Comparison of ENCODE assay signal across 32 cellular contexts in genomic region chr6:103456652-103457051, GRCh38.
DNase-seq lines count a peak whose midpoint lies in the region; ATAC-seq, FAIRE-seq and TF ChIP-seq lines count a peak whose summit lies in the region.
"Had no signal": no experiment of that assay in that cellular context is flagged by ENCODE, and none has a peak within 500 bp of the region (broad histone marks: within the 10 kb centered on the region; RNA-seq: fewer than 3 reads in every experiment).

No MANE protein-coding gene starts in this region.

- intact Hi-C loops in HepG2 (cut with micrococcal nuclease; ENCODE audit: unreplicated experiment) (no loop called here), right lobe of liver (cut with DNase I) (no loop called here), Right ventricle myocardium inferior (cut with DNase I) (no loop called here)

- H3K4me3 ChIP-seq in HepG2 (replicated peaks in 1 of 3; ENCODE audit: insufficient read depth in 1 of 3, low read depth in 2 of 3, low read length in 3 of 3) (no peak overlapping the region), right lobe of liver (no peak overlapping the region), HEK293 (ENCODE audit: low read depth, low read length) (no peak overlapping the region)
- H3K4me3 ChIP-seq: A549; BLaER1; BLaER1 treated with 17β-estradiol and CSF1 and Interleukin-3, amounts not matched to agents 10 nM and 100 nM had no signal

- TF ChIP-seq POLR2A in HepG2 (IDR thresholded peaks at IDR 0.05; ENCODE audit: insufficient read depth in 1 of 2, low read depth in 2 of 2, low read length in 2 of 2) (no peak), right lobe of liver (IDR thresholded peaks at IDR 0.05) (no peak)

- H3K79me2 ChIP-seq in HepG2 (ENCODE audit: insufficient read depth, low read length) = no peaks in the 10 kb centered on the region

- no TSS peak for BruUV-seq in HepG2 (replicated peaks; lab: Mats Ljungman, UMichigan)

- CTCF ChIA-PET in HepG2 (lab: Yijun Ruan, JAX; ENCODE audit: low intra/inter-chr PET ratio, low total read pairs) = no interaction called here
- CTCF ChIA-PET in HEK293 (lab: Yijun Ruan, JAX) = no interaction called here

- H3K36me3 ChIP-seq in HepG2 (replicated peaks in 1 of 2; ENCODE audit: control insufficient read depth in 1 of 2, insufficient read depth in 2 of 2, low read length in 2 of 2) (no peaks in the 10 kb centered on the region), right lobe of liver (no peaks in the 10 kb centered on the region), HEK293 (ENCODE audit: control insufficient read depth in 2 of 2, insufficient read depth in 1 of 2, low read length in 2 of 2) (no peaks in the 10 kb centered on the region)
- H3K36me3 ChIP-seq: BE2C; BLaER1; BLaER1 treated with 17β-estradiol and CSF1 and Interleukin-3, amounts not matched to agents 10 nM and 100 nM had no signal

- H3K9me3 ChIP-seq in HepG2 (ENCODE audit: low read length) (no peaks in the 10 kb centered on the region), right lobe of liver (no peaks in the 10 kb centered on the region), HEK293 (ENCODE audit: control insufficient read depth, insufficient read depth, low read depth, low read length) (no peaks in the 10 kb centered on the region)
- H3K9me3 ChIP-seq: A549; BE2C; BLaER1; BLaER1 treated with 17β-estradiol and CSF1 and Interleukin-3, amounts not matched to agents 10 nM and 100 nM; Caco-2 had no signal

- no peak overlapping the region for H3K4me2 ChIP-seq in HepG2 (ENCODE audit: low read depth, low read length)
- H3K4me2 ChIP-seq: A549; BLaER1; BLaER1 treated with 17β-estradiol and CSF1 and Interleukin-3, amounts not matched to agents 10 nM and 100 nM had no signal

- no peaks in the 10 kb centered on the region; a peak in 1 of 5 replicates for H3K27me3 ChIP-seq in HepG2 (ENCODE audit: control insufficient read depth in 1 of 2, insufficient read depth in 2 of 2, low read length in 2 of 2)
- H3K27me3 ChIP-seq in right lobe of liver = no peaks in the 10 kb centered on the region
- H3K27me3 ChIP-seq: BE2C; BLaER1; BLaER1 treated with 17β-estradiol and CSF1 and Interleukin-3, amounts not matched to agents 10 nM and 100 nM had no signal

- ATAC-seq in HepG2 = no peak
- ATAC-seq in right lobe of liver = no peak
- no peak for ATAC-seq in Right ventricle myocardium inferior
- ATAC-seq: A549; CD8-positive, alpha-beta T cell had no signal

- DNase-seq in HepG2 (ENCODE audit: low spot score) (no peak), right lobe of liver (no peak), Right ventricle myocardium inferior (ENCODE audit: missing footprints) (no peak), T-helper 1 cell (no peak)
- DNase-seq: 8988T; ACHN; AML-193; BE2C; C1 segment of cervical spinal cord; Caco-2; Calu3; CD4-positive, alpha-beta memory T cell; CD4-positive, alpha-beta T cell; CD4-positive, CD25-positive, alpha-beta regulatory T cell; CD8-positive, alpha-beta memory T cell; CD8-positive, alpha-beta T cell; COR-L47; DMS 273 treated with DMSO at 0.1 percent for 48 hours; DMS153; DMS53; DMS79; DMS79 treated with DMSO at 0.1 percent for 48 hours; DND-41; EL had no signal

- no peak for FAIRE-seq in HepG2 (lab: Jason Lieb, UNC)
- FAIRE-seq in G401.6 (lab: Jason Lieb, UNC) = peak; percentile 21
- FAIRE-seq: A549, D721Med had no signal

- no peaks in the 10 kb centered on the region for H4K20me1 ChIP-seq in HepG2 (ENCODE audit: insufficient read depth, low read length)
- H4K20me1 ChIP-seq: BLaER1; BLaER1 treated with 17β-estradiol and CSF1 and Interleukin-3, amounts not matched to agents 10 nM and 100 nM had no signal

- H3K27ac ChIP-seq in HepG2 (ENCODE audit: extremely low read length, insufficient read depth, low read length) (no peak overlapping the region), right lobe of liver (no peak overlapping the region), HEK293 (ENCODE audit: extremely low read depth, low read depth, low read length) (no peak overlapping the region)
- H3K27ac ChIP-seq: 22Rv1; A549; BLaER1; BLaER1 treated with 17β-estradiol and CSF1 and Interleukin-3, amounts not matched to agents 10 nM and 100 nM; C4-2B had no signal

- TF ChIP-seq EP300 in HepG2 (IDR thresholded peaks at IDR 0.05; ENCODE audit: low read depth in 2 of 2, low read length in 2 of 2) (no peak), HepG2 (CRISPR knock-in tag; IDR thresholded peaks at IDR 0.05; ENCODE audit: borderline replicate concordance) (no peak)

- in situ Hi-C loops in HepG2 (cut with HindIII; ENCODE audit: extremely low pct_ligation_motif_present, low pct_unique_long_range_greater_than_20kb) = no loop called here

- POLR2A ChIA-PET in HepG2 (lab: Yijun Ruan, JAX) (no interaction called here), HEK293 (lab: Yijun Ruan, JAX) (no interaction called here)

- TF ChIP-seq RAD21 in HepG2 (CRISPR knock-in tag; IDR thresholded peaks at IDR 0.05) = no peak

- TF ChIP-seq CTCF in HepG2 (CRISPR knock-in tag; IDR thresholded peaks at IDR 0.05) (no peak), right lobe of liver (IDR thresholded peaks at IDR 0.05) (no peak), HEK293 (tag by site-specific recombination; IDR thresholded peaks at IDR 0.05) (no peak)

- no peak overlapping the region for H2AFZ ChIP-seq in HepG2 (ENCODE audit: low read length)

- 5% methylated on average over 3 of the region's 3 CpGs for WGBS in HepG2 (ENCODE audit: low lambda C conversion rate)
- WGBS in right lobe of liver (ENCODE audit: insufficient coverage, low coverage, low lambda C conversion rate, missing lambda C conversion rate) = 55% methylated on average over 3 of the region's 3 CpGs

- H3K9ac ChIP-seq in HepG2 (ENCODE audit: insufficient read depth, low read depth, low read length) = no peak overlapping the region
- H3K9ac ChIP-seq: BLaER1; BLaER1 treated with 17β-estradiol and CSF1 and Interleukin-3, amounts not matched to agents 10 nM and 100 nM had no signal

- H3K4me1 ChIP-seq in HepG2 (ENCODE audit: insufficient read depth, low read length) (no peaks in the 10 kb centered on the region), right lobe of liver (no peaks in the 10 kb centered on the region), HEK293 (ENCODE audit: control insufficient read depth, insufficient read depth, low read length) (no peaks in the 10 kb centered on the region)
- H3K4me1 ChIP-seq: A549; BE2C; BLaER1; BLaER1 treated with 17β-estradiol and CSF1 and Interleukin-3, amounts not matched to agents 10 nM and 100 nM; Caco-2 had no signal

TF ChIP-seq in HepG2, 621 proteins besides CTCF, POLR2A, EP300 and RAD21 (continues in another document):
- no peak for TF ChIP-seq EED (CRISPR knock-in tag; IDR thresholded peaks at IDR 0.05)
- no peak for TF ChIP-seq JUNB (CRISPR knock-in tag; IDR thresholded peaks at IDR 0.05; ENCODE audit: borderline replicate concordance)
- no peak for TF ChIP-seq ZFP36L1 (CRISPR knock-in tag; IDR thresholded peaks at IDR 0.05)
- no peak for TF ChIP-seq ZNF136 (CRISPR knock-in tag; IDR thresholded peaks at IDR 0.05; ENCODE audit: low read depth)
- no peak for TF ChIP-seq ZBTB25 (CRISPR knock-in tag; IDR thresholded peaks at IDR 0.05)
- TF ChIP-seq NFYC (CRISPR knock-in tag; IDR thresholded peaks at IDR 0.05) = no peak

TF ChIP-seq in HEK293, 187 proteins besides CTCF, POLR2A, EP300 and RAD21:
- TF ChIP-seq HIC1 (tag by site-specific recombination; IDR thresholded peaks at IDR 0.05) (no peak), ATF2 (tag by site-specific recombination; IDR thresholded peaks at IDR 0.05; ENCODE audit: low read depth) (peak; percentile 59; the same call in 1 of the 2 replicates)
TF ChIP-seq in HEK293: peak in this region for 1.

Comparison
In these comparisons a context has a peak if more than half of its experiments do, and no peak if none do; other contexts are left out.
1. Of the 63 proteins assayed by ChIP-seq in both HepG2 and HEK293: peak only in HepG2: none; only in HEK293: ATF2; in both: none; in neither: 62.